ENCODE assay signal across 7 cellular contexts in genomic region chr2:177165103-177165583, GRCh38. TPM values are rescaled to one million over a fixed set of nuclear protein-coding genes. Genes with fewer than 3 reads are reported as not detected.
A peak's percentile ranks its signal among the peaks of the same experiment; 100 is the strongest.
DNase-seq lines count a peak whose midpoint lies in the region; ATAC-seq, FAIRE-seq and TF ChIP-seq lines count a peak whose summit lies in the region.

No MANE protein-coding gene starts in this region.

- WGBS in aorta, 2 donors, result 0 to 1% methylated on average over 8 of the region's 8 CpGs

- TF ChIP-seq POLR2A in GM12891 (IDR thresholded peaks at IDR 0.05; ENCODE audit: low read depth, low read length), result no peak

- H3K9me3 ChIP-seq in aorta (ENCODE audit: control insufficient read depth, low read length), result no peaks in the 10 kb centered on the region

- intact Hi-C loops in aorta (cut with DNase I), result loop anchor here (2.0 to 10.0 kb wide), 10 partner anchors 48 to 452 kb away; partner anchors contain the start of genes NFE2L2 (in 2 of the 2), AGPS (in 1 of the 2) and HNRNPA3 (in 1 of the 2)

- DNase-seq in GM12891 (ENCODE audit: insufficient read length, low spot score), result no peak
- peak; percentile 75 for DNase-seq in NCI-H345 treated with DMSO at 0.1 percent for 48 hours (lab: John Stamatoyannopoulos, UW; ENCODE audit: unreplicated experiment)
- peak in 44 of 61 donors; percentile 5 to 72 (median 42) for DNase-seq in caudate nucleus (lab: John Stamatoyannopoulos, UW)
- peak; percentile 51 to 58 for DNase-seq in lung microvascular endothelial cell (ENCODE audit: low read depth in 2 of 2)
- DNase-seq in aorta, result peak in 1 of 2 donors; percentile 65

- peak; percentile 64 for FAIRE-seq in GM12891 (lab: Jason Lieb, UNC)

- no peaks in the 10 kb centered on the region for H3K36me3 ChIP-seq in aorta (ENCODE audit: control insufficient read depth in 1 of 2, insufficient read depth in 2 of 2, low read length in 1 of 2)

- ATAC-seq in aorta (ENCODE audit: low FRiP score) (peak; percentile 86), GM19395 (IDR thresholded peaks at IDR 0.05; ENCODE audit: unreplicated experiment) (no peak), HG03439 (IDR thresholded peaks at IDR 0.05; ENCODE audit: unreplicated experiment) (no peak)

- H3K4me1 ChIP-seq in aorta (ENCODE audit: control insufficient read depth in 1 of 2, insufficient read depth in 2 of 2, low read length in 2 of 2), result peaks cover 0 to 5% of the 10 kb centered on the region in 2 donors

- peak overlapping the region; percentile 97 for H3K27ac ChIP-seq in caudate nucleus (ENCODE audit: low read depth, low read length)
- peak overlapping the region; percentile 93 to 100 for H3K27ac ChIP-seq in aorta (ENCODE audit: low read depth in 1 of 2, low read length in 2 of 2)

- no peaks in the 10 kb centered on the region for H3K27me3 ChIP-seq in aorta (ENCODE audit: control insufficient read depth in 1 of 2, insufficient read depth in 2 of 2, low read length in 1 of 2)

- H3K4me3 ChIP-seq in aorta (ENCODE audit: low read length in 2 of 2), result peak overlapping the region; percentile 22 to 71

TF ChIP-seq in GM12891, 5 proteins besides CTCF, POLR2A, EP300 and RAD21:
- TF ChIP-seq PAX5 (IDR thresholded peaks at IDR 0.05; ENCODE audit: insufficient read depth, low read length, severe bottlenecking) (no peak), POLR2AphosphoS5 (IDR thresholded peaks at IDR 0.05; ENCODE audit: low read depth, low read length) (no peak), SPI1 (IDR thresholded peaks at IDR 0.05; ENCODE audit: low read depth, low read length) (no peak), TAF1 (IDR thresholded peaks at IDR 0.05; ENCODE audit: low read depth, low read length) (no peak), POU2F2 (IDR thresholded peaks at IDR 0.05; ENCODE audit: low read depth, low read length) (no peak)

RNA-seq across cellular contexts. Expression of gene HNRNPA3, which starts 47.5 kb away (rescaled TPM):
- 339 TPM for polyA plus RNA-seq in GM12891 (2012; ENCODE audit: low read depth, missing spikeins)
- total RNA-seq in lung microvascular endothelial cell, result 26.6 and 31.8 TPM in 2 replicates
- total RNA-seq in aorta, result 100 to 1,000 TPM; 149 to 178 TPM
- 100 to 1,000 TPM; 118 to 139 TPM for polyA plus RNA-seq in aorta
